Comparison of ENCODE assay signal across 11 cellular contexts in the genomic region with DNA sequence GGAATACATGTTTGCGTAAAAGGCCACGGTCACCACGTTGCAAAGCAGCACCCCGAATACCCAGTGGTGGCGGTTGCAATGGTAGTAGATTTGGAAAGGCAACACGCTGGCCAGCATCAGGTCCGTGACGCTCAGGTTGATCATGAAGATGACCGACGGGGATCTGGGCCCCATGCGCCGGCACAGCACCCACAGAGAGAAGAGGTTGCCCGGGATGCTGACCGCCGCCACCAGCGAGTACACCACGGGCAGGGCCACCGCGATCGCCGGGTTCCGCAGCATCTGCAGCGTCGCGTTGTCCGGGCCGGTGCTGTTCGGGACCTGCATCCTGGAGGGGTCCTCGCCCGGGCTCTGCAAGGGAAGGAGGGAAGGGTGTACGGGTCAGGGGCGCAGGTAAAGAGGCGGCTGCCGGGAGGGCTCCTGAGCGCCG. TPM values are rescaled to one million over a fixed set of nuclear protein-coding genes. Genes with fewer than 3 reads are reported as not detected.
DNase-seq lines count a peak whose midpoint lies in the region; ATAC-seq and TF ChIP-seq lines count a peak whose summit lies in the region.
"Had no signal": no experiment of that assay in that cellular context is flagged by ENCODE, and none has a peak within 500 bp of the region (broad histone marks: within the 10 kb centered on the region; RNA-seq: fewer than 3 reads in every experiment).

No MANE protein-coding gene starts in this region.

- H3K27ac ChIP-seq in stomach: no peak overlapping the region

- intact Hi-C loops in activated CD8-positive, alpha-beta T cell treated with anti-CD3 and anti-CD28 coated beads for 36 hours (cut with micrococcal nuclease): no loop called here
- intact Hi-C loops in stomach (cut with DNase I; ENCODE audit: low total_unique reads): loop anchor here (10.0 kb wide), 1 partner anchor 109 kb away; no protein-coding TSS in a partner anchor

- H3K4me1 Mint-ChIP-seq in activated CD8-positive, alpha-beta T cell treated with anti-CD3 and anti-CD28 coated beads for 36 hours (ENCODE audit: low read depth): peaks cover 77% of the 10 kb centered on the region
- H3K4me1 Mint-ChIP-seq in immature natural killer cell (peaks cover 88 to 89% of the 10 kb centered on the region in 2 donors), glutamatergic neuron (ENCODE audit: low read depth, unreplicated experiment) (no peaks in the 10 kb centered on the region)

- H3K4me1 ChIP-seq in stomach: peaks cover 0 to 32% (median 6%) of the 10 kb centered on the region in 4 donors

- POLR2A ChIA-PET in activated CD8-positive, alpha-beta T cell treated with anti-CD3 and anti-CD28 coated beads for 36 hours (lab: Charles Lee): no interaction called here

- no peaks in the 10 kb centered on the region for H3K27me3 Mint-ChIP-seq in activated CD8-positive, alpha-beta T cell treated with anti-CD3 and anti-CD28 coated beads for 36 hours
- H3K27me3 Mint-ChIP-seq in immature natural killer cell (ENCODE audit: low read depth in 3 of 3) (peaks cover 41 to 78% (median 64%) of the 10 kb centered on the region in 3 donors), glutamatergic neuron (ENCODE audit: unreplicated experiment) (peaks cover 14% of the 10 kb centered on the region)

- ATAC-seq in activated CD8-positive, alpha-beta T cell treated with anti-CD3 and anti-CD28 coated beads for 36 hours: no peak

- peaks cover 0 to 7% (median 0%) of the 10 kb centered on the region in 4 donors for H3K36me3 ChIP-seq in stomach

- WGBS in stomach, 5 donors: 38 to 57% (median 47%) methylated on average over 20 to 36 of the region's 36 CpGs

- peak; percentile 1 for DNase-seq in activated naive CD4-positive, alpha-beta T cell treated with Interleukin-2 at 50 U/mL for 16 hours
- no peak for DNase-seq in activated naive CD4-positive, alpha-beta T cell treated with anti-CD3 and anti-CD28 coated beads, Interleukin-2, amount 50 U/mL, for 16 hours
- DNase-seq in activated CD8-positive, alpha-beta T cell treated with anti-CD3 and anti-CD28 coated beads for 36 hours: peak; percentile 1
- DNase-seq in immature natural killer cell (no peak), stomach (peak; percentile 24), NCI-H2171 (lab: John Stamatoyannopoulos, UW) (no peak), AG08396 (ENCODE audit: low spot score) (no peak), glutamatergic neuron (no peak)
- DNase-seq: EL, NCI-H526 treated with DMSO at 0.1 percent for 48 hours, SHP77 treated with DMSO at 0.1 percent for 48 hours had no signal

- peaks cover 34% of the 10 kb centered on the region for H3K36me3 Mint-ChIP-seq in activated CD8-positive, alpha-beta T cell treated with anti-CD3 and anti-CD28 coated beads for 36 hours (ENCODE audit: low read depth)
- peaks cover 8 to 24% (median 18%) of the 10 kb centered on the region in 3 donors for H3K36me3 Mint-ChIP-seq in immature natural killer cell
- no peaks in the 10 kb centered on the region for H3K36me3 Mint-ChIP-seq in glutamatergic neuron (ENCODE audit: unreplicated experiment)

- H3K27ac Mint-ChIP-seq in activated CD8-positive, alpha-beta T cell treated with anti-CD3 and anti-CD28 coated beads for 36 hours: no peak overlapping the region
- H3K27ac Mint-ChIP-seq in immature natural killer cell (peak overlapping the region in 5 of 6 donors; percentile 98 to 100 (median 99)), glutamatergic neuron (ENCODE audit: unreplicated experiment) (no peak overlapping the region)

- no peak for TF ChIP-seq EP300 in stomach (IDR thresholded peaks at IDR 0.05)

- no peaks in the 10 kb centered on the region for H3K9me3 Mint-ChIP-seq in activated CD8-positive, alpha-beta T cell treated with anti-CD3 and anti-CD28 coated beads for 36 hours
- H3K9me3 Mint-ChIP-seq in immature natural killer cell (peaks cover 0 to 2% (median 0%) of the 10 kb centered on the region in 6 donors), glutamatergic neuron (ENCODE audit: unreplicated experiment) (peaks cover 4% of the 10 kb centered on the region)

- no peaks in the 10 kb centered on the region for H3K9me3 ChIP-seq in stomach

- no peak overlapping the region for H3K4me3 ChIP-seq in stomach

- no peak for TF ChIP-seq CTCF in activated CD8-positive, alpha-beta T cell treated with anti-CD3 and anti-CD28 coated beads for 36 hours (IDR thresholded peaks at IDR 0.05)
- TF ChIP-seq CTCF in stomach (IDR thresholded peaks at IDR 0.05) (no peak), glutamatergic neuron (IDR thresholded peaks at IDR 0.05; ENCODE audit: partially characterized antibody, unreplicated experiment) (no peak)

- CTCF ChIA-PET in activated CD8-positive, alpha-beta T cell treated with anti-CD3 and anti-CD28 coated beads for 36 hours (lab: Charles Lee): no interaction called here

- H3K27me3 ChIP-seq in stomach: peaks cover 0 to 68% (median 13%) of the 10 kb centered on the region in 3 donors

- no peak overlapping the region for H3K4me3 Mint-ChIP-seq in activated CD8-positive, alpha-beta T cell treated with anti-CD3 and anti-CD28 coated beads for 36 hours
- H3K4me3 Mint-ChIP-seq in immature natural killer cell (peak overlapping the region; percentile 85 to 98 (median 93)), glutamatergic neuron (ENCODE audit: unreplicated experiment) (no peak overlapping the region)

- no peak for TF ChIP-seq POLR2A in stomach (IDR thresholded peaks at IDR 0.05)

RNA-seq across cellular contexts. Expression of a gene that starts 13.5 kb away (rescaled TPM):
- 10 to 100 TPM; 55.8 to 57.2 TPM for total RNA-seq in activated CD8-positive, alpha-beta T cell treated with anti-CD3 and anti-CD28 coated beads for 36 hours
- 10 to 100 TPM; 58.1 to 68.6 (median 67.1) TPM for polyA plus RNA-seq in immature natural killer cell
- 10 to 100 TPM in 3 of 5 donors, 1 to 10 TPM in 2; 5.8 to 45.8 (median 14.0) TPM for total RNA-seq in stomach
- 10 to 100 TPM; 14.9 to 29.3 (median 24.4) TPM for polyA plus RNA-seq in stomach
- 45.5 TPM for total RNA-seq in glutamatergic neuron (ENCODE audit: unreplicated experiment)

Comparison
In these comparisons a context has a peak if more than half of its experiments do, and no peak if none do; other contexts are left out.
1. DNase-seq: peak in activated naive CD4-positive, alpha-beta T cell treated with Interleukin-2 at 50 U/mL for 16 hours (single experiment), activated CD8-positive, alpha-beta T cell treated with anti-CD3 and anti-CD28 coated beads for 36 hours (single experiment) and stomach (single experiment); none in activated naive CD4-positive, alpha-beta T cell treated with anti-CD3 and anti-CD28 coated beads, Interleukin-2, amount 50 U/mL, for 16 hours (single experiment), immature natural killer cell (0 of 3), NCI-H2171 (single experiment), AG08396 (single experiment) and glutamatergic neuron (single experiment).
2. H3K27ac Mint-ChIP-seq: peak in immature natural killer cell (5 of 6); none in activated CD8-positive, alpha-beta T cell treated with anti-CD3 and anti-CD28 coated beads for 36 hours (single experiment) and glutamatergic neuron (single experiment).
3. H3K4me3 Mint-ChIP-seq: peak in immature natural killer cell (5 of 5); none in activated CD8-positive, alpha-beta T cell treated with anti-CD3 and anti-CD28 coated beads for 36 hours (single experiment) and glutamatergic neuron (single experiment).